Comparison of ENCODE assay signal across 22 cellular contexts in the genomic region with DNA sequence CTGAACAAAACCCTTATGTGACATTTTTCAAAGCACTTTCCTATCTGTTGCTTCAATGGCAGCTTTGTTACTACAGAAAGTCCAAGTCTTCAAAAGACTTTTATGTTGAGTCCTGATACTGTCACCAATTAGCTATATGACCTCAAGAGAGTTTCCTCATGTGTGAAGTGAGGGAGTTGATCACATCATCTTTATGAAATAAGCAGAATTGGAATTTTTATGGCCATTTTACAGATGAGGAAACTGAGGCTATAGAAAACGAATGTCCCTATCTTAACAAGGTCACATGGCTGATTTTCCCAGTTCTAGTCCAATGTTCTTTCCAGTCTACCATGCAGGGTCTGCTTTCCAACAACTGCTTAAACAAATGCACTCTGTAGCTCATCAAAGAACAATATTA. TPM values are rescaled to one million over a fixed set of nuclear protein-coding genes. Genes with fewer than 3 reads are reported as not detected.
DNase-seq lines count a peak whose midpoint lies in the region; ATAC-seq, FAIRE-seq and TF ChIP-seq lines count a peak whose summit lies in the region.
"Had no signal": no experiment of that assay in that cellular context is flagged by ENCODE, and none has a peak within 500 bp of the region (broad histone marks: within the 10 kb centered on the region; RNA-seq: fewer than 3 reads in every experiment).

No MANE protein-coding gene starts in this region.

- peak overlapping the region; percentile 51 for H2AFZ ChIP-seq in HepG2 (ENCODE audit: low read length)

- H3K9ac ChIP-seq in HepG2 (ENCODE audit: insufficient read depth, low read depth, low read length): peak overlapping the region; percentile 79

- no peak for ATAC-seq in HepG2
- no peak for ATAC-seq in right lobe of liver
- ATAC-seq in GM21515 (IDR thresholded peaks at IDR 0.05; ENCODE audit: unreplicated experiment): no peak
- ATAC-seq in HG02885 (IDR thresholded peaks at IDR 0.05; ENCODE audit: poor library complexity, unreplicated experiment): no peak
- ATAC-seq: activated CD8-positive, alpha-beta T cell treated with anti-CD3 and anti-CD28 coated beads for 36 hours had no signal

- TF ChIP-seq RAD21 in HepG2 (CRISPR knock-in tag; IDR thresholded peaks at IDR 0.05): no peak

- WGBS in HepG2 (ENCODE audit: low lambda C conversion rate): 43% methylated on average over 1 of the region's 1 CpG
- 44% methylated on average over 1 of the region's 1 CpG for WGBS in right lobe of liver (ENCODE audit: insufficient coverage, low coverage, low lambda C conversion rate, missing lambda C conversion rate)
- 88 to 97% methylated on average over 1 of the region's 1 CpG for WGBS in ectodermal cell, 2 experiments

- peak overlapping the region; percentile 98 for H3K27ac Mint-ChIP-seq in mesothelial cell of epicardium
- H3K27ac Mint-ChIP-seq: activated CD8-positive, alpha-beta T cell treated with anti-CD3 and anti-CD28 coated beads for 36 hours; activated naive CD4-positive, alpha-beta T cell treated with anti-CD3 and anti-CD28 coated beads for 36 hours; IgD-negative memory B cell had no signal

- H3K36me3 Mint-ChIP-seq in mesothelial cell of epicardium: peaks cover 2% of the 10 kb centered on the region
- H3K36me3 Mint-ChIP-seq: IgD-negative memory B cell had no signal

- H3K36me3 ChIP-seq in HepG2 (replicated peaks in 1 of 2; ENCODE audit: control insufficient read depth in 1 of 2, insufficient read depth in 2 of 2, low read length in 2 of 2) (peaks cover 0 to 2% of the 10 kb centered on the region in 2 experiments; a peak in 3 of 5 replicates), right lobe of liver (no peaks in the 10 kb centered on the region), ectodermal cell (ENCODE audit: control insufficient read depth, insufficient read depth, low read length) (no peaks in the 10 kb centered on the region)
- H3K36me3 ChIP-seq: esophagus muscularis mucosa, HAP-1, SJSA1, vagina had no signal

- no peak for FAIRE-seq in HepG2 (lab: Jason Lieb, UNC)
- FAIRE-seq: small intestine had no signal

- POLR2A ChIA-PET in HepG2 (lab: Yijun Ruan, JAX): interaction anchor here (0.6 to 1.3 kb wide), 2 partner anchors 43 to 59 kb away, joined by 3 to 5 read pairs; no protein-coding TSS in a partner anchor

- no TSS peak for BruUV-seq in HepG2 (replicated peaks; lab: Mats Ljungman, UMichigan)

- intact Hi-C loops in HepG2 (cut with micrococcal nuclease; ENCODE audit: unreplicated experiment): loop anchor here (2.0 to 5.0 kb wide), 3 partner anchors 14 to 299 kb away; no protein-coding TSS in a partner anchor
- intact Hi-C loops in right lobe of liver (cut with DNase I): no loop called here

- H3K4me3 ChIP-seq in HepG2 (replicated peaks in 1 of 3; ENCODE audit: insufficient read depth in 1 of 3, low read depth in 2 of 3, low read length in 3 of 3) (peak overlapping the region; percentile 58 to 94 (median 66); a peak in 5 of 6 replicates), right lobe of liver (no peak overlapping the region), ectodermal cell (ENCODE audit: insufficient read depth, low read depth, low read length) (peak overlapping the region; percentile 42)
- H3K4me3 ChIP-seq: HAP-1, SJSA1, vagina had no signal

- no peak for TF ChIP-seq EP300 in HepG2 (IDR thresholded peaks at IDR 0.05; ENCODE audit: low read depth in 2 of 2, low read length in 2 of 2)
- no peak for TF ChIP-seq EP300 in HepG2 (CRISPR knock-in tag; IDR thresholded peaks at IDR 0.05; ENCODE audit: borderline replicate concordance)

- DNase-seq in HepG2 (ENCODE audit: low spot score): peak; percentile 33
- DNase-seq in right lobe of liver: no peak
- no peak for DNase-seq in mesothelial cell of epicardium (ENCODE audit: low spot score in 2 of 2, unreplicated experiment in 2 of 2)
- DNase-seq in NCI-H510A (lab: John Stamatoyannopoulos, UW): no peak
- no peak for DNase-seq in NK-92 (lab: John Stamatoyannopoulos, UW; ENCODE audit: unreplicated experiment)
- DNase-seq: activated CD4-positive, CD25-positive, alpha-beta regulatory T cell; activated CD8-positive, alpha-beta T cell treated with anti-CD3 and anti-CD28 coated beads for 36 hours; activated naive CD4-positive, alpha-beta T cell treated with anti-CD3 and anti-CD28 coated beads for 36 hours; activated T-cell treated with anti-CD3 and anti-CD28 coated beads, Interleukin-2, amount 50 U/mL, for 1 hour; MM.1S; NCI-H146; posterior cingulate gyrus; small intestine; stimulated activated CD4-positive, alpha-beta T cell treated with anti-CD3 and anti-CD28 coated beads, Interleukin-4, amount 100 ng/mL, for 1 hour had no signal

- H3K9me3 ChIP-seq in HepG2 (ENCODE audit: low read length) (no peaks in the 10 kb centered on the region), right lobe of liver (no peaks in the 10 kb centered on the region), ectodermal cell (ENCODE audit: control insufficient read depth, low read length) (no peaks in the 10 kb centered on the region)
- H3K9me3 ChIP-seq: esophagus muscularis mucosa, HAP-1, SJSA1, vagina had no signal

- H3K9me3 Mint-ChIP-seq in mesothelial cell of epicardium: no peaks in the 10 kb centered on the region
- H3K9me3 Mint-ChIP-seq: activated CD8-positive, alpha-beta T cell treated with anti-CD3 and anti-CD28 coated beads for 36 hours; activated naive CD4-positive, alpha-beta T cell treated with anti-CD3 and anti-CD28 coated beads for 36 hours had no signal

- H3K4me1 Mint-ChIP-seq in mesothelial cell of epicardium: peaks cover 54% of the 10 kb centered on the region

- TF ChIP-seq POLR2A in HepG2 (IDR thresholded peaks at IDR 0.05; ENCODE audit: insufficient read depth in 1 of 2, low read depth in 2 of 2, low read length in 2 of 2) (no peak), right lobe of liver (IDR thresholded peaks at IDR 0.05) (no peak)

- no peaks in the 10 kb centered on the region for H3K27me3 Mint-ChIP-seq in mesothelial cell of epicardium (ENCODE audit: low read depth)

- no peaks in the 10 kb centered on the region; the same call in 1 of the 2 replicates for H4K20me1 ChIP-seq in HepG2 (ENCODE audit: insufficient read depth, low read length)

- CTCF ChIA-PET in HepG2 (lab: Yijun Ruan, JAX; ENCODE audit: low intra/inter-chr PET ratio, low total read pairs): no interaction called here

- H3K4me1 ChIP-seq in HepG2 (ENCODE audit: insufficient read depth, low read length) (peaks cover 78% of the 10 kb centered on the region), right lobe of liver (no peaks in the 10 kb centered on the region), ectodermal cell (ENCODE audit: control insufficient read depth, insufficient read depth, low read length) (peaks cover 9% of the 10 kb centered on the region)
- H3K4me1 ChIP-seq: SJSA1 had no signal

- H3K4me2 ChIP-seq in HepG2 (ENCODE audit: low read depth, low read length): peak overlapping the region; percentile 75

- in situ Hi-C loops in HepG2 (cut with HindIII; ENCODE audit: extremely low pct_ligation_motif_present, low pct_unique_long_range_greater_than_20kb): no loop called here

- H3K27me3 ChIP-seq in HepG2 (ENCODE audit: control insufficient read depth in 1 of 2, insufficient read depth in 2 of 2, low read length in 2 of 2) (no peaks in the 10 kb centered on the region), right lobe of liver (no peaks in the 10 kb centered on the region), ectodermal cell (ENCODE audit: control insufficient read depth, insufficient read depth, low read length, poor library complexity, severe bottlenecking) (no peaks in the 10 kb centered on the region)
- H3K27me3 ChIP-seq: esophagus muscularis mucosa, vagina had no signal

- H3K27ac ChIP-seq in HepG2 (ENCODE audit: extremely low read length, insufficient read depth, low read length) (peak overlapping the region; percentile 84), right lobe of liver (no peak overlapping the region), ectodermal cell (ENCODE audit: insufficient read depth, low read depth, low read length, poor library complexity, severe bottlenecking) (no peak overlapping the region)
- H3K27ac ChIP-seq: SJSA1, vagina had no signal

- H3K79me2 ChIP-seq in HepG2 (ENCODE audit: insufficient read depth, low read length): peaks cover 64% of the 10 kb centered on the region

- TF ChIP-seq CTCF in HepG2 (CRISPR knock-in tag; IDR thresholded peaks at IDR 0.05): no peak
- TF ChIP-seq CTCF in right lobe of liver (IDR thresholded peaks at IDR 0.05): no peak
- no peak for TF ChIP-seq CTCF in mesothelial cell of epicardium (IDR thresholded peaks at IDR 0.05; ENCODE audit: unreplicated experiment)

- H3K4me3 Mint-ChIP-seq in mesothelial cell of epicardium: peak overlapping the region; percentile 80
- H3K4me3 Mint-ChIP-seq: activated CD8-positive, alpha-beta T cell treated with anti-CD3 and anti-CD28 coated beads for 36 hours; activated naive CD4-positive, alpha-beta T cell treated with anti-CD3 and anti-CD28 coated beads for 36 hours; IgD-negative memory B cell had no signal

RNA-seq across cellular contexts. Expression of gene TNFRSF19, which starts 2.6 kb away (rescaled TPM):
- total RNA-seq in HepG2 (2016; rRNA removed; fragmentation: Illumina TruSeq; extraction: Trizol) (47.7 and 77.7 TPM in 2 replicates), right lobe of liver (under 1 TPM in 5 of 6 experiments, not detected in 1; 0.06 to 0.37 (median 0.29) TPM), mesothelial cell of epicardium (38.3 to 43.5 TPM (median 40.3 TPM) in 3 replicates)
- total RNA-seq in HepG2 (2016; cell fraction: cytosol; rRNA removed; fragmentation: Illumina TruSeq; extraction: Trizol; ENCODE audit: low read depth): 7.7 and 8.2 TPM in 2 replicates
- total RNA-seq in HepG2 (2016; cell fraction: insoluble cytoplasmic fraction; rRNA removed; fragmentation: Illumina TruSeq; extraction: Trizol): 48.1 and 76.8 TPM in 2 replicates
- total RNA-seq in HepG2 (2016; cell fraction: membrane; rRNA removed; fragmentation: Illumina TruSeq; extraction: Trizol): 25.2 and 27.9 TPM in 2 replicates
- total RNA-seq in HepG2 (2016; cell fraction: nucleus; rRNA removed; fragmentation: Illumina TruSeq; extraction: Trizol): 84.2 and 94.2 TPM in 2 replicates
- polyA plus RNA-seq in HepG2 (2011; rRNA removed): 38.9 and 75.3 TPM in 2 replicates
- polyA plus RNA-seq in HepG2 (2011; cell fraction: cytosol; rRNA removed): 37.4 and 45.8 TPM in 2 replicates
- 30.8 and 50.6 TPM in 2 replicates for polyA plus RNA-seq in HepG2 (2011; cell fraction: nucleus; rRNA removed)
- 25.9 and 27.9 TPM in 2 replicates for polyA plus RNA-seq in HepG2 (2012)
- 2.9 TPM in 2 replicates for polyA plus RNA-seq in HepG2 (2016; cell fraction: cytosol; fragmentation: Illumina TruSeq; extraction: Trizol; ENCODE audit: low read depth)
- 35.7 and 36.2 TPM in 2 replicates for polyA plus RNA-seq in HepG2 (2016; cell fraction: insoluble cytoplasmic fraction; fragmentation: Illumina TruSeq; extraction: Trizol; ENCODE audit: low read depth)
- 9.9 and 10.1 TPM in 2 replicates for polyA plus RNA-seq in HepG2 (2016; cell fraction: membrane; fragmentation: Illumina TruSeq; extraction: Trizol; ENCODE audit: low read depth)
- 95.3 and 95.9 TPM in 2 replicates for polyA plus RNA-seq in HepG2 (2016; cell fraction: nucleus; fragmentation: Illumina TruSeq; extraction: Trizol; ENCODE audit: insufficient read depth, low read depth)
- 0.05 and 162 TPM in 2 replicates for polyA minus RNA-seq in HepG2 (2011; rRNA and poly(A)+ RNA removed; ENCODE audit: low replicate concordance)
- 40.8 and 64.9 TPM in 2 replicates for polyA minus RNA-seq in HepG2 (2011; cell fraction: cytosol; rRNA and poly(A)+ RNA removed)
- 47.0 and 73.8 TPM in 2 replicates for polyA minus RNA-seq in HepG2 (2011; cell fraction: nucleus; rRNA and poly(A)+ RNA removed)
- 64.3 TPM for polyA plus RNA-seq in ectodermal cell (2013, experiment 1 of 4)
- 79.0 TPM for polyA plus RNA-seq in ectodermal cell (2013, experiment 2 of 4)
- polyA plus RNA-seq in ectodermal cell (2013, experiment 3 of 4): 72.1 TPM
- 79.6 TPM for polyA plus RNA-seq in ectodermal cell (2013, experiment 4 of 4)
- total RNA-seq: activated CD8-positive, alpha-beta T cell treated with anti-CD3 and anti-CD28 coated beads for 36 hours; activated naive CD4-positive, alpha-beta T cell treated with anti-CD3 and anti-CD28 coated beads for 36 hours had no signal

Comparison
In these comparisons a context has a peak if more than half of its experiments do, and no peak if none do; other contexts are left out.
1. H3K4me3 ChIP-seq: peak in HepG2 (3 of 3) and ectodermal cell (single experiment); none in right lobe of liver (0 of 3).
2. RNA of gene TNFRSF19, which starts 2.6 kb away (total RNA-seq): 7.7 to 94.2 TPM in HepG2 and 38.3 to 43.5 TPM in mesothelial cell of epicardium; 0.06 to 0.37 TPM in right lobe of liver; every median in the first group is over 4 times any median in the second.